ENCODE assay signal across 1 cellular context in genomic region chr10:74153676-74154075, GRCh38.
TF ChIP-seq lines count a peak whose summit lies in the region.

No MANE protein-coding gene starts in this region.

TF ChIP-seq in GM23338, 12 proteins besides CTCF, POLR2A, EP300 and RAD21 (continued from another document):
- TF ChIP-seq REST (IDR thresholded peaks at IDR 0.05; ENCODE audit: unreplicated experiment), result no peak
- TF ChIP-seq, protein P1, sequence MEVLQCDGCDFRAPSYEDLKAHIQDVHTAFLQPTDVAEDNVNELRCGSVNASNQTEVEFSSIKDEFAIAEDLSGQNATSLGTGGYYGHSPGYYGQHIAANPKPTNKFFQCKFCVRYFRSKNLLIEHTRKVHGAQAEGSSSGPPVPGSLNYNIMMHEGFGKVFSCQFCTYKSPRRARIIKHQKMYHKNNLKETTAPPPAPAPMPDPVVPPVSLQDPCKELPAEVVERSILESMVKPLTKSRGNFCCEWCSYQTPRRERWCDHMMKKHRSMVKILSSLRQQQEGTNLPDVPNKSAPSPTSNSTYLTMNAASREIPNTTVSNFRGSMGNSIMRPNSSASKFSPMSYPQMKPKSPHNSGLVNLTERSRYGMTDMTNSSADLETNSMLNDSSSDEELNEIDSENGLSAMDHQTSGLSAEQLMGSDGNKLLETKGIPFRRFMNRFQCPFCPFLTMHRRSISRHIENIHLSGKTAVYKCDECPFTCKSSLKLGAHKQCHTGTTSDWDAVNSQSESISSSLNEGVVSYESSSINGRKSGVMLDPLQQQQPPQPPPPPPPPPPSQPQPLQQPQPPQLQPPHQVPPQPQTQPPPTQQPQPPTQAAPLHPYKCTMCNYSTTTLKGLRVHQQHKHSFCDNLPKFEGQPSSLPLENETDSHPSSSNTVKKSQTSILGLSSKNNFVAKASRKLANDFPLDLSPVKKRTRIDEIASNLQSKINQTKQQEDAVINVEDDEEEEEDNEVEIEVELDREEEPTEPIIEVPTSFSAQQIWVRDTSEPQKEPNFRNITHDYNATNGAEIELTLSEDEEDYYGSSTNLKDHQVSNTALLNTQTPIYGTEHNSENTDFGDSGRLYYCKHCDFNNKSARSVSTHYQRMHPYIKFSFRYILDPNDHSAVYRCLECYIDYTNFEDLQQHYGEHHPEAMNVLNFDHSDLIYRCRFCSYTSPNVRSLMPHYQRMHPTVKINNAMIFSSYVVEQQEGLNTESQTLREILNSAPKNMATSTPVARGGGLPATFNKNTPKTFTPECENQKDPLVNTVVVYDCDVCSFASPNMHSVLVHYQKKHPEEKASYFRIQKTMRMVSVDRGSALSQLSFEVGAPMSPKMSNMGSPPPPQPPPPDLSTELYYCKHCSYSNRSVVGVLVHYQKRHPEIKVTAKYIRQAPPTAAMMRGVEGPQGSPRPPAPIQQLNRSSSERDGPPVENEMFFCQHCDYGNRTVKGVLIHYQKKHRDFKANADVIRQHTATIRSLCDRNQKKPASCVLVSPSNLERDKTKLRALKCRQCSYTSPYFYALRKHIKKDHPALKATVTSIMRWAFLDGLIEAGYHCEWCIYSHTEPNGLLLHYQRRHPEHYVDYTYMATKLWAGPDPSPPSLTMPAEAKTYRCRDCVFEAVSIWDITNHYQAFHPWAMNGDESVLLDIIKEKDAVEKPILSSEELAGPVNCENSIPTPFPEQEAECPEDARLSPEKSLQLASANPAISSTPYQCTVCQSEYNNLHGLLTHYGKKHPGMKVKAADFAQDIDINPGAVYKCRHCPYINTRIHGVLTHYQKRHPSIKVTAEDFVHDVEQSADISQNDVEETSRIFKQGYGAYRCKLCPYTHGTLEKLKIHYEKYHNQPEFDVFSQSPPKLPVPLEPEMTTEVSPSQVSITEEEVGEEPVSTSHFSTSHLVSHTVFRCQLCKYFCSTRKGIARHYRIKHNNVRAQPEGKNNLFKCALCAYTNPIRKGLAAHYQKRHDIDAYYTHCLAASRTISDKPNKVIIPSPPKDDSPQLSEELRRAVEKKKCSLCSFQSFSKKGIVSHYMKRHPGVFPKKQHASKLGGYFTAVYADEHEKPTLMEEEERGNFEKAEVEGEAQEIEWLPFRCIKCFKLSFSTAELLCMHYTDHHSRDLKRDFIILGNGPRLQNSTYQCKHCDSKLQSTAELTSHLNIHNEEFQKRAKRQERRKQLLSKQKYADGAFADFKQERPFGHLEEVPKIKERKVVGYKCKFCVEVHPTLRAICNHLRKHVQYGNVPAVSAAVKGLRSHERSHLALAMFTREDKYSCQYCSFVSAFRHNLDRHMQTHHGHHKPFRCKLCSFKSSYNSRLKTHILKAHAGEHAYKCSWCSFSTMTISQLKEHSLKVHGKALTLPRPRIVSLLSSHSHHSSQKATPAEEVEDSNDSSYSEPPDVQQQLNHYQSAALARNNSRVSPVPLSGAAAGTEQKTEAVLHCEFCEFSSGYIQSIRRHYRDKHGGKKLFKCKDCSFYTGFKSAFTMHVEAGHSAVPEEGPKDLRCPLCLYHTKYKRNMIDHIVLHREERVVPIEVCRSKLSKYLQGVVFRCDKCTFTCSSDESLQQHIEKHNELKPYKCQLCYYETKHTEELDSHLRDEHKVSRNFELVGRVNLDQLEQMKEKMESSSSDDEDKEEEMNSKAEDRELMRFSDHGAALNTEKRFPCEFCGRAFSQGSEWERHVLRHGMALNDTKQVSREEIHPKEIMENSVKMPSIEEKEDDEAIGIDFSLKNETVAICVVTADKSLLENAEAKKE (CRISPR knock-in tag; IDR thresholded peaks at IDR 0.05), result no peak
- no peak for TF ChIP-seq EZH2phosphoT487 (IDR thresholded peaks at IDR 0.05; ENCODE audit: unreplicated experiment)
- no peak for TF ChIP-seq JUNB (IDR thresholded peaks at IDR 0.05; ENCODE audit: unreplicated experiment)
